In the genomic region with DNA sequence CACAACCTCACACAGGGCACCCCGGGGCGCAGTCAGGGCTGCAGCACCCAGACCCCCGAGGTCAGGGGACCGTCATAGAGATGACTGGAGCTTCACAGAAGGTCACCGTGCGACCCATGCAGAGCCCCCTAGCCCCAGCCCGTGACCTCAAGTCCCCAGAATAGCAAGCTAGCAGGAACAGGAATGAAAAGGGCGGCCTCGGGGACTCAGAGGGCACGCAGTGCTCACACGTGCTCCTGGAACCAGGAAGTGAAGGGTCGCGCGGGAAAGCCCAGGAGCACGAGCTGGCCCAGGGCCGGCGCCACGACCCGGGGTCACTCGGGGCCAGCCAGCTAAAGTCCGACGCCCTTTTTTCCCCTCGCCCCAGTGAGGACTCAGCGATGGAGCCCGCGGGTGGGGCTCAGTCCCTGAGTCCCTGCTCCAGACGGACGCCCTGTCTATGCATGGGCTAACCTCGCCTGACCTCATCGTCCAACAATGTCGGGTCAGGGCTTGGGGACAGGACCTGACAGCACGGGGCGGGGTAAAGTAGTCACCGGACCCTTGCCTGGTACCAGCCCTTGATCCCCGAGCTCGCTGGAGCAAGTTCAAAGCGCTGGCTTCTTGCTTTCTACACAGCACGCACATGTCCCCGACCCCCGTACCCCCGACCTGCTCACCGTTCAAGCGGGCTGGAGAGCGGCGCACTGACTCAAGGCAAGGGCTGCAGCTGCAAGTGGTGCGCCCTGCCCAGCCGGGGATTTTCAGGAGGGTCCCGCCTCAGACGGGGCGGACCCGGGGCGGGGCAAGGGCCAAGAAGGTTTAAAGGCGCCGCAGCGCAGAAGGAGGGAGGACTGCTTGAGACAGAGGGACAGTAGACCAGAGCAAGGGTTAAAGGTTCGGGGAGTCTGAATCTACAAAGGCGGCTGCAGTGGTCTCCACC, we compare ENCODE assay signal across 8 cellular contexts. TPM values are rescaled to one million over a fixed set of nuclear protein-coding genes. Genes with fewer than 3 reads are reported as not detected.
DNase-seq lines count a peak whose midpoint lies in the region; ATAC-seq, FAIRE-seq and TF ChIP-seq lines count a peak whose summit lies in the region.

Gene TAGLN2 (minus strand): TSS at position 717 of the 922 bp plus-strand sequence. CDS start 4,998 bp downstream, outside the sequence.

- H3K27me3 ChIP-seq in HUES6 (ENCODE audit: control insufficient read depth, insufficient read depth, low read length) (no peaks in the 10 kb centered on the region), suprapubic skin (no peaks in the 10 kb centered on the region)

- TF ChIP-seq POLR2A in suprapubic skin (IDR thresholded peaks at IDR 0.05) = peak; percentile 74 to 97

- H3K4me3 ChIP-seq in HUES6 (ENCODE audit: low read depth, low read length) (peak within 1 kb of the TSS; percentile 88), suprapubic skin (peak within 1 kb of the TSS; percentile 63)

- no peak for TF ChIP-seq CTCF in suprapubic skin (IDR thresholded peaks at IDR 0.05)

- H3K36me3 ChIP-seq in HUES6 (ENCODE audit: control insufficient read depth, insufficient read depth, low read length) (peaks cover 15% of the 10 kb centered on the region), suprapubic skin (peaks cover 9% of the 10 kb centered on the region)

- peak; percentile 53 for DNase-seq in DMS153 (lab: John Stamatoyannopoulos, UW)
- DNase-seq in SK-MEL-5 (ENCODE audit: low read depth, low spot score) = peak; percentile 90
- DNase-seq in activated naive CD4-positive, alpha-beta T cell treated with Interleukin-2 at 50 U/mL for 16 hours = peak; percentile 93
- DNase-seq in frontal cortex (ENCODE audit: low spot score in 2 of 2) = peak; percentile 85 to 88
- DNase-seq in occipital lobe (lab: John Stamatoyannopoulos, UW) = peak; percentile 26
- peak; percentile 95 to 97 for DNase-seq in suprapubic skin (ENCODE audit: low spot score in 2 of 2)

- H3K9me3 ChIP-seq in HUES6 (ENCODE audit: control insufficient read depth, insufficient read depth, low read depth, low read length) (no peaks in the 10 kb centered on the region), suprapubic skin (no peaks in the 10 kb centered on the region)

- TF ChIP-seq EP300 in suprapubic skin (IDR thresholded peaks at IDR 0.05) = no peak

- no peak for FAIRE-seq in frontal cortex (lab: Jason Lieb, UNC)

- peak within 1 kb of the TSS; percentile 95 for H3K9ac ChIP-seq in HUES6 (ENCODE audit: low read length)

- in situ Hi-C loops in SK-MEL-5 (cut with HindIII; ENCODE audit: low pct_unique_long_range_greater_than_20kb, low sequenced_read_pairs) = no loop called here

- H3K27ac ChIP-seq in HUES6 (ENCODE audit: low read depth, low read length) (peak within 1 kb of the TSS; percentile 90; the same call in 1 of the 2 replicates), suprapubic skin (peak within 1 kb of the TSS; percentile 94)

- ATAC-seq in GM21447 (IDR thresholded peaks at IDR 0.05; ENCODE audit: unreplicated experiment) = peak; percentile 45

- under 1% methylated on average over 29 of the region's 57 CpGs for WGBS in suprapubic skin

- H3K4me1 ChIP-seq in HUES6 (ENCODE audit: control insufficient read depth, insufficient read depth, low read length) = peaks cover 43% of the 10 kb centered on the region
- peaks cover 57% of the 10 kb centered on the region for H3K4me1 ChIP-seq in suprapubic skin

RNA-seq across cellular contexts. Expression of gene TAGLN2, which starts in this region (rescaled TPM):
- total RNA-seq in SK-MEL-5 (2014; rRNA removed; shearing (Covaris generic)) = 122 and 128 TPM in 2 replicates
- polyA plus RNA-seq in SK-MEL-5 (2015; cell fraction: cytosol; rRNA removed) = 175 and 183 TPM in 2 replicates
- 26.8 and 29.9 TPM in 2 replicates for polyA plus RNA-seq in SK-MEL-5 (2015; cell fraction: nucleus; rRNA removed)
- total RNA-seq in frontal cortex = 18.8 TPM
- 28.1 TPM for total RNA-seq in occipital lobe
- 100 to 1,000 TPM; 281 to 427 (median 338) TPM for total RNA-seq in suprapubic skin

Comparison
In these comparisons a context has a peak if more than half of its experiments do, and no peak if none do; other contexts are left out.
1. Peak in every context shown above with its lines: DNase-seq, ATAC-seq, H3K4me3 ChIP-seq and H3K27ac ChIP-seq.
2. DNase-seq: peak in every context shown above with its lines; median percentile 96 in suprapubic skin; 93 in activated naive CD4-positive, alpha-beta T cell treated with Interleukin-2 at 50 U/mL for 16 hours; 90 in SK-MEL-5; 86 in frontal cortex; 53 in DMS153; 26 in occipital lobe.